In genomic region chr15:40845036-40845435, GRCh38 we compare ENCODE assay signal across 8 cellular contexts. TPM values are rescaled to one million over a fixed set of nuclear protein-coding genes. Genes with fewer than 3 reads are reported as not detected.
DNase-seq lines count a peak whose midpoint lies in the region; ATAC-seq and TF ChIP-seq lines count a peak whose summit lies in the region.

No MANE protein-coding gene starts in this region.

- TF ChIP-seq POLR2A in prostate gland (IDR thresholded peaks at IDR 0.05) = no peak

- H3K27ac ChIP-seq in OCI-LY1 (ENCODE audit: low read depth, low read length, poor library complexity, severe bottlenecking) (no peak overlapping the region), prostate gland (peak overlapping the region; percentile 96 to 97)

- H3K4me3 ChIP-seq in GM08714 (ENCODE audit: low read length) = peak overlapping the region; percentile 61; the same call in 1 of the 2 replicates
- H3K4me3 ChIP-seq in OCI-LY1 (ENCODE audit: low read depth, low read length, poor library complexity, severe bottlenecking) = peak overlapping the region; percentile 68
- peak overlapping the region; percentile 84 for H3K4me3 ChIP-seq in epithelial cell of proximal tubule (ENCODE audit: low read depth, low read length)
- peak overlapping the region; percentile 73 to 79 for H3K4me3 ChIP-seq in prostate gland

- no peaks in the 10 kb centered on the region for H3K79me2 ChIP-seq in OCI-LY1 (ENCODE audit: insufficient read depth, low read length)

- H2AFZ ChIP-seq in OCI-LY1 (ENCODE audit: low read length) = peak overlapping the region; percentile 18; the same call in 1 of the 2 replicates

- DNase-seq in epithelial cell of proximal tubule (ENCODE audit: low read depth) = no peak
- no peak for DNase-seq in prostate gland (ENCODE audit: low spot score)
- DNase-seq in stimulated activated CD4-positive, alpha-beta T cell treated with anti-CD3 and anti-CD28 coated beads, Interleukin-4, amount 100 ng/mL, for 24 hours = no peak
- no peak for DNase-seq in activated CD4-positive, CD25-positive, alpha-beta regulatory T cell (lab: John Stamatoyannopoulos, UW)
- no peak for DNase-seq in NCI-H2081 (lab: John Stamatoyannopoulos, UW)

- H4K20me1 ChIP-seq in OCI-LY1 (ENCODE audit: insufficient read depth, low read length) = no peaks in the 10 kb centered on the region

- ATAC-seq in GM19324 (IDR thresholded peaks at IDR 0.05; ENCODE audit: low FRiP score, unreplicated experiment) = no peak

- no peaks in the 10 kb centered on the region for H3K9me2 ChIP-seq in OCI-LY1 (ENCODE audit: low read depth, low read length)

- WGBS in prostate gland = 20% methylated on average over 12 of the region's 12 CpGs

- intact Hi-C loops in prostate gland (cut with DNase I) = no loop called here

- H3K27me3 ChIP-seq in OCI-LY1 (ENCODE audit: insufficient read depth, low read length) = no peaks in the 10 kb centered on the region
- no peaks in the 10 kb centered on the region for H3K27me3 ChIP-seq in prostate gland (replicated peaks; ENCODE audit: insufficient read depth)

- TF ChIP-seq CTCF in OCI-LY1 (IDR thresholded peaks at IDR 0.05; ENCODE audit: low read length) (no peak), epithelial cell of proximal tubule (conservative IDR thresholded peaks at IDR 0.05; ENCODE audit: low read depth, low read length) (no peak), prostate gland (IDR thresholded peaks at IDR 0.05) (no peak)

- no peaks in the 10 kb centered on the region for H3F3A ChIP-seq in OCI-LY1 (ENCODE audit: insufficient read depth, low read length)

- H3K4me1 ChIP-seq in OCI-LY1 (ENCODE audit: insufficient read depth, low read length, severe bottlenecking) (peaks cover 37% of the 10 kb centered on the region), prostate gland (replicated peaks) (no peaks in the 10 kb centered on the region)

- H3K9me3 ChIP-seq in OCI-LY1 (ENCODE audit: low read length) (no peaks in the 10 kb centered on the region), prostate gland (no peaks in the 10 kb centered on the region)

- peak overlapping the region; percentile 91 for H3K4me2 ChIP-seq in OCI-LY1 (ENCODE audit: low read length)

- H3K36me3 ChIP-seq in OCI-LY1 (ENCODE audit: insufficient read depth, low read length) = no peaks in the 10 kb centered on the region
- no peaks in the 10 kb centered on the region for H3K36me3 ChIP-seq in prostate gland

- peak overlapping the region; percentile 70 for H3K9ac ChIP-seq in OCI-LY1 (ENCODE audit: low read length)

RNA-seq across cellular contexts. Expression of gene SPINT1, which starts 1.2 kb away (rescaled TPM):
- total RNA-seq in epithelial cell of proximal tubule (159 and 319 TPM in 2 replicates), prostate gland (100 to 1,000 TPM; 143 to 295 TPM)

RNA-seq across cellular contexts. Expression of gene PPP1R14D, which starts 16.5 kb away (rescaled TPM):
- total RNA-seq in epithelial cell of proximal tubule (not detected in 2 replicates), prostate gland (under 1 TPM in 1 of 2 donors, not detected in 1; 0.97 TPM)

RNA-seq across cellular contexts. Expression of gene RHOV, which starts 29.0 kb away (rescaled TPM):
- 1.7 and 3.1 TPM in 2 replicates for total RNA-seq in epithelial cell of proximal tubule
- total RNA-seq in prostate gland = 10 to 100 TPM in 1 of 2 donors, 1 to 10 TPM in 1; 5.9 to 11.7 TPM

RNA-seq across cellular contexts. Expression of gene DNAJC17, which starts 37.8 kb away (rescaled TPM):
- 21.7 and 43.2 TPM in 2 replicates for total RNA-seq in epithelial cell of proximal tubule
- 10 to 100 TPM; 29.2 to 29.6 TPM for total RNA-seq in prostate gland

RNA-seq across cellular contexts. Expression of gene ZFYVE19, which starts 38.1 kb away (rescaled TPM):
- total RNA-seq in epithelial cell of proximal tubule (30.0 and 34.8 TPM in 2 replicates), prostate gland (10 to 100 TPM; 39.8 to 43.3 TPM)
